Comparison of ENCODE assay signal across 9 cellular contexts in genomic region chr7:47937065-47937687, GRCh38. TPM values are rescaled to one million over a fixed set of nuclear protein-coding genes. Genes with fewer than 3 reads are reported as not detected.
DNase-seq lines count a peak whose midpoint lies in the region; ATAC-seq and TF ChIP-seq lines count a peak whose summit lies in the region.
"Had no signal": no experiment of that assay in that cellular context is flagged by ENCODE, and none has a peak within 500 bp of the region (broad histone marks: within the 10 kb centered on the region; RNA-seq: fewer than 3 reads in every experiment).

No MANE protein-coding gene starts in this region.

- no peak for TF ChIP-seq CTCF in spleen (IDR thresholded peaks at IDR 0.05 in 8 of 11, conservative IDR thresholded peaks at IDR 0.05 in 3 of 11)

- H3K23ac ChIP-seq in mesendoderm (ENCODE audit: low read length) (no peak overlapping the region), trophoblast cell (ENCODE audit: low read length) (no peak overlapping the region)

- H3K4ac ChIP-seq in mesendoderm (ENCODE audit: low read depth, low read length), result no peak overlapping the region
- H3K4ac ChIP-seq in trophoblast cell (ENCODE audit: low read depth, low read length), result no peak overlapping the region

- 55 to 72% (median 61%) methylated on average over 13 to 17 of the region's 17 CpGs for WGBS in spleen, 5 donors
- no CpG with 5 or more reads among the region's 17 CpGs for WGBS in mesendoderm (ENCODE audit: extremely low coverage, insufficient coverage, low lambda C conversion rate)
- no CpG with 5 or more reads among the region's 17 CpGs for WGBS in trophoblast cell (ENCODE audit: extremely low coverage, insufficient coverage, insufficient read length)

- H2BK12ac ChIP-seq in trophoblast cell (ENCODE audit: low read length), result no peak overlapping the region

- H3K14ac ChIP-seq in trophoblast cell (ENCODE audit: low read length), result no peak overlapping the region

- no peaks in the 10 kb centered on the region for H4K20me1 ChIP-seq in Karpas-422 (ENCODE audit: insufficient read depth, low read depth, low read length)

- H3K27ac ChIP-seq in Karpas-422 (ENCODE audit: low read length) (peak overlapping the region; percentile 96), spleen (peak overlapping the region in 4 of 8 donors; percentile 28 to 65 (median 45)), mesendoderm (ENCODE audit: low read depth, low read length) (no peak overlapping the region), trophoblast cell (ENCODE audit: low read depth, low read length) (no peak overlapping the region)
- H3K27ac ChIP-seq: brain microvascular endothelial cell had no signal

- no peaks in the 10 kb centered on the region for H3K36me3 Mint-ChIP-seq in activated CD4-positive, alpha-beta T cell treated with anti-CD3 and anti-CD28 coated beads for 36 hours (ENCODE audit: low read depth)

- DNase-seq in activated CD4-positive, alpha-beta T cell treated with anti-CD3 and anti-CD28 coated beads for 36 hours, result peak; percentile 58
- DNase-seq in activated CD4-positive, alpha-beta T cell treated with anti-CD3 and anti-CD28 coated beads for 4 hours, result no peak
- DNase-seq in Karpas-422 (peak; percentile 93), spleen (peak; percentile 83), mesendoderm (no peak), cerebellar cortex (ENCODE audit: low spot score) (no peak), trophoblast cell (no peak)
- DNase-seq: brain microvascular endothelial cell had no signal

- no peak overlapping the region for H4K91ac ChIP-seq in trophoblast cell (ENCODE audit: low read depth, low read length)

- peak; percentile 96 for ATAC-seq in activated CD4-positive, alpha-beta T cell treated with anti-CD3 and anti-CD28 coated beads for 36 hours
- ATAC-seq in GM21786 (IDR thresholded peaks at IDR 0.05; ENCODE audit: unreplicated experiment), result peak; percentile 93

- H3K9me3 ChIP-seq in Karpas-422 (ENCODE audit: low read length), result no peaks in the 10 kb centered on the region
- no peaks in the 10 kb centered on the region for H3K9me3 ChIP-seq in spleen
- H3K9me3 ChIP-seq in trophoblast cell (ENCODE audit: insufficient read depth, low read depth, low read length), result peaks cover 2% of the 10 kb centered on the region

- no peaks in the 10 kb centered on the region for H3K9me3 Mint-ChIP-seq in activated CD4-positive, alpha-beta T cell treated with anti-CD3 and anti-CD28 coated beads for 36 hours (ENCODE audit: low read depth)

- H3K4me2 ChIP-seq in Karpas-422 (ENCODE audit: low read depth, low read length, poor library complexity, severe bottlenecking), result peak overlapping the region; percentile 62
- no peak overlapping the region for H3K4me2 ChIP-seq in mesendoderm (ENCODE audit: low read length)
- no peak overlapping the region for H3K4me2 ChIP-seq in trophoblast cell (ENCODE audit: low read length)

- H4K8ac ChIP-seq in mesendoderm (ENCODE audit: low read depth, low read length), result no peak overlapping the region
- H4K8ac ChIP-seq in trophoblast cell (ENCODE audit: low read depth, low read length), result no peak overlapping the region

- H4K5ac ChIP-seq in mesendoderm (ENCODE audit: low read length), result no peak overlapping the region

- H3K4me1 Mint-ChIP-seq in activated CD4-positive, alpha-beta T cell treated with anti-CD3 and anti-CD28 coated beads for 36 hours, result peaks cover 6% of the 10 kb centered on the region

- intact Hi-C loops in activated CD4-positive, alpha-beta T cell treated with anti-CD3 and anti-CD28 coated beads for 36 hours (cut with DNase I, micrococcal nuclease), result no loop called here
- intact Hi-C loops in spleen (cut with DNase I; ENCODE audit: low total_unique reads), result no loop called here

- H3K4me1 ChIP-seq in Karpas-422 (ENCODE audit: low read length) (peaks cover 65% of the 10 kb centered on the region), spleen (peaks cover 4 to 58% (median 32%) of the 10 kb centered on the region in 6 donors), mesendoderm (ENCODE audit: control insufficient read depth, low read depth, low read length) (no peaks in the 10 kb centered on the region), trophoblast cell (ENCODE audit: control insufficient read depth in 1 of 2, insufficient read depth in 2 of 2, low read length in 2 of 2) (peaks cover 4 to 6% of the 10 kb centered on the region in 2 experiments)

- no peak overlapping the region for H2BK15ac ChIP-seq in mesendoderm (replicated peaks; ENCODE audit: low read depth)

- no peak overlapping the region for H3K4me3 Mint-ChIP-seq in activated CD4-positive, alpha-beta T cell treated with anti-CD3 and anti-CD28 coated beads for 36 hours

- H3K27me3 ChIP-seq in Karpas-422 (ENCODE audit: low read length), result no peaks in the 10 kb centered on the region
- H3K27me3 ChIP-seq in spleen (replicated peaks in 1 of 7), result no peaks in the 10 kb centered on the region
- H3K27me3 ChIP-seq in mesendoderm (ENCODE audit: insufficient read depth, low read length, poor library complexity), result no peaks in the 10 kb centered on the region
- H3K27me3 ChIP-seq in trophoblast cell (ENCODE audit: insufficient read depth, low read length), result no peaks in the 10 kb centered on the region
- H3K27me3 ChIP-seq: brain microvascular endothelial cell had no signal

- H3K56ac ChIP-seq in mesendoderm (ENCODE audit: low read length), result no peak overlapping the region

- H3K9me2 ChIP-seq in Karpas-422 (replicated peaks; ENCODE audit: insufficient read depth, low read length), result no peaks in the 10 kb centered on the region

- H3K18ac ChIP-seq in mesendoderm (ENCODE audit: low read length) (no peak overlapping the region), trophoblast cell (ENCODE audit: low read length) (no peak overlapping the region)

- H2BK5ac ChIP-seq in mesendoderm (ENCODE audit: low read length) (no peak overlapping the region), trophoblast cell (ENCODE audit: low read depth, low read length, poor library complexity) (no peak overlapping the region)

- no peaks in the 10 kb centered on the region for H3K79me2 ChIP-seq in Karpas-422 (ENCODE audit: low read length)
- no peaks in the 10 kb centered on the region for H3K79me2 ChIP-seq in mesendoderm (ENCODE audit: control insufficient read depth, insufficient read depth, low read length)
- no peaks in the 10 kb centered on the region for H3K79me2 ChIP-seq in trophoblast cell (ENCODE audit: control insufficient read depth, insufficient read depth, low read length, poor library complexity)

- TF ChIP-seq POLR2A in spleen (IDR thresholded peaks at IDR 0.05), result no peak

- POLR2A ChIA-PET in activated CD4-positive, alpha-beta T cell treated with anti-CD3 and anti-CD28 coated beads for 36 hours (lab: Charles Lee), result no interaction called here

- H2AFZ ChIP-seq in Karpas-422 (ENCODE audit: low read length) (0 out of 2 replicates have a peak overlapping the region, but pooled peaks have one; percentile 26), trophoblast cell (ENCODE audit: insufficient read depth, low read length, poor library complexity) (no peak overlapping the region)

- H2BK120ac ChIP-seq in mesendoderm (ENCODE audit: low read depth, low read length) (no peak overlapping the region), trophoblast cell (ENCODE audit: insufficient read depth, low read length, poor library complexity) (no peak overlapping the region)

- H3K36me3 ChIP-seq in Karpas-422 (ENCODE audit: insufficient read depth, low read length), result no peaks in the 10 kb centered on the region
- no peaks in the 10 kb centered on the region for H3K36me3 ChIP-seq in spleen
- no peaks in the 10 kb centered on the region for H3K36me3 ChIP-seq in mesendoderm (ENCODE audit: control insufficient read depth, insufficient read depth, low read length)
- no peaks in the 10 kb centered on the region for H3K36me3 ChIP-seq in trophoblast cell (ENCODE audit: control insufficient read depth in 1 of 2, insufficient read depth in 2 of 2, low read length in 2 of 2)
- H3K36me3 ChIP-seq: brain microvascular endothelial cell had no signal

- CTCF ChIA-PET in activated CD4-positive, alpha-beta T cell treated with anti-CD3 and anti-CD28 coated beads for 36 hours (lab: Charles Lee), result interaction anchor here (0.5 to 0.7 kb wide), 2 partner anchors 295 to 362 kb away, joined by 3 read pairs; no protein-coding TSS in a partner anchor

- no peaks in the 10 kb centered on the region for H3K79me1 ChIP-seq in mesendoderm (ENCODE audit: low read length)
- H3K79me1 ChIP-seq in trophoblast cell (ENCODE audit: low read length), result no peaks in the 10 kb centered on the region

- peak overlapping the region; percentile 55 for H3K4me3 ChIP-seq in Karpas-422 (ENCODE audit: low read length)
- H3K4me3 ChIP-seq in spleen, result peak overlapping the region in 1 of 8 donors; percentile 49
- H3K4me3 ChIP-seq in mesendoderm (ENCODE audit: low read length), result no peak overlapping the region
- no peak overlapping the region for H3K4me3 ChIP-seq in trophoblast cell (ENCODE audit: low read depth, low read length)

- H3K9ac ChIP-seq in Karpas-422 (ENCODE audit: low read length) (peak overlapping the region; percentile 61), mesendoderm (ENCODE audit: low read length) (no peak overlapping the region), trophoblast cell (ENCODE audit: low read length) (no peak overlapping the region)

- no peak overlapping the region for H4K12ac ChIP-seq in trophoblast cell (ENCODE audit: low read depth, low read length)

- H3K27ac Mint-ChIP-seq in activated CD4-positive, alpha-beta T cell treated with anti-CD3 and anti-CD28 coated beads for 36 hours, result peak overlapping the region; percentile 6

- H2AK5ac ChIP-seq in mesendoderm (ENCODE audit: low read length) (no peak overlapping the region), trophoblast cell (ENCODE audit: low read length) (no peak overlapping the region)

- no peaks in the 10 kb centered on the region for H3K27me3 Mint-ChIP-seq in activated CD4-positive, alpha-beta T cell treated with anti-CD3 and anti-CD28 coated beads for 36 hours

RNA-seq across cellular contexts. Expression of gene PKD1L1, which starts 11.1 kb away (rescaled TPM):
- under 1 TPM; 0.09 to 0.16 TPM for total RNA-seq in activated CD4-positive, alpha-beta T cell treated with anti-CD3 and anti-CD28 coated beads for 36 hours
- 0.90 and 2.8 TPM in 2 replicates for total RNA-seq in Karpas-422 (2014; rRNA removed; shearing (Covaris generic); ENCODE audit: low replicate concordance)
- under 1 TPM; 0.28 to 0.85 (median 0.40) TPM for total RNA-seq in spleen
- 1 to 10 TPM in 2 of 3 donors, under 1 TPM in 1; 0.41 to 1.3 (median 1.1) TPM for polyA plus RNA-seq in spleen
- 0.06 TPM for polyA plus RNA-seq in mesendoderm (2013, experiment 1 of 2)
- polyA plus RNA-seq in mesendoderm (2013, experiment 2 of 2), result 0.07 TPM
- 0.07 and 0.15 TPM in 2 replicates for polyA plus RNA-seq in trophoblast cell (2013)

RNA-seq across cellular contexts. Expression of gene HUS1, which starts 42.2 kb away (rescaled TPM):
- total RNA-seq in activated CD4-positive, alpha-beta T cell treated with anti-CD3 and anti-CD28 coated beads for 36 hours, result 10 to 100 TPM; 40.5 to 41.5 TPM
- 19.6 and 20.6 TPM in 2 replicates for total RNA-seq in Karpas-422 (2014; rRNA removed; shearing (Covaris generic); ENCODE audit: low replicate concordance)
- 10 to 100 TPM; 29.5 to 74.2 (median 37.3) TPM for total RNA-seq in spleen
- polyA plus RNA-seq in spleen, result 1 to 10 TPM; 4.8 to 8.7 (median 6.2) TPM
- polyA plus RNA-seq in mesendoderm (2013, experiment 1 of 2), result 24.9 TPM
- 25.9 TPM for polyA plus RNA-seq in mesendoderm (2013, experiment 2 of 2)
- polyA plus RNA-seq in trophoblast cell (2013), result 19.5 and 19.6 TPM in 2 replicates

Comparison
In these comparisons a context has a peak if more than half of its experiments do, and no peak if none do; other contexts are left out.
1. DNase-seq: peak in activated CD4-positive, alpha-beta T cell treated with anti-CD3 and anti-CD28 coated beads for 36 hours (single experiment), Karpas-422 (single experiment) and spleen (single experiment); none in activated CD4-positive, alpha-beta T cell treated with anti-CD3 and anti-CD28 coated beads for 4 hours (0 of 2), mesendoderm (single experiment), cerebellar cortex (single experiment) and trophoblast cell (0 of 2).